In the genomic region with DNA sequence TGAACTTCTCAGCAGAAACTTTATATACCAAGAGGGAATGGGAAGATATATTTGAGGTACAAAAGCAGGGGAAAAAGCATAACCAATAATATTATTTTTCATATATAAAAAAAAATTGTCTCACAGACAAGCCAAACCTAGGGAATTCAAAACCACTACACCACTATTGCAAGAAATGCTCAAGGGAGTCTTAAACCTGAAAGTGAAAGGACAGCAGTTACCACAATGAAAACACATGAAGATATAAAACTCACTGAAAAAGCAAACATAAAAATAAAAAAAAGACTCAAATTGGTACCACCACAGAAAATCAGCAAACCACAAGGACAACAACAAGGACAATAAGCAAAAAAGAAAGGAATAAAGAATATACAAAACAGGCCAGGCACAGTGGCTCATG, we compare ENCODE assay signal across 20 cellular contexts.
"Had no signal": no experiment of that assay in that cellular context is flagged by ENCODE, and none has a peak within 500 bp of the region (broad histone marks: within the 10 kb centered on the region; RNA-seq: fewer than 3 reads in every experiment).

No MANE protein-coding gene starts in this region.

- H3K4me3 ChIP-seq: left lung, right atrium auricular region, skin epidermis, tibial nerve, vagina had no signal

- H3K27ac ChIP-seq: left lung, neutrophil, right atrium auricular region, skin epidermis, tibial nerve, vagina had no signal

- H3K4me3 Mint-ChIP-seq: activated T-cell treated with anti-CD3 and anti-CD28 coated beads, Interleukin-2, amount 50 U/mL, for 4 hours; dendritic cell treated with granulocyte-macrophage colony-stimulating factor and Interleukin-4, amounts not matched to agents 40 ng/mL and 50 ng/mL, for 4 days had no signal

- FAIRE-seq: astrocyte, bronchial epithelial cell, keratinocyte had no signal

- H3K36me3 ChIP-seq: neutrophil, right atrium auricular region, vagina had no signal

- H3K4me1 ChIP-seq: left lung, right atrium auricular region, tibial nerve, vagina had no signal

- DNase-seq: activated gamma-delta T cell treated with Interleukin-2 at 50 U/mL for 16 hours; activated T-cell treated with anti-CD3 and anti-CD28 coated beads, Interleukin-2, amount 50 U/mL, for 4 hours; effector memory CD4-positive, alpha-beta T cell; foreskin fibroblast; hippocampal formation; left lung; naive thymus-derived CD4-positive, alpha-beta T cell; stimulated activated CD4-positive, alpha-beta T cell treated with anti-CD3 and anti-CD28 coated beads, Interleukin-4, amount 100 ng/mL, for 24 hours; stimulated activated naive CD4-positive, alpha-beta T cell treated with Interleukin-2 at 50 U/mL for 16 hours; substantia nigra had no signal

- H3K9me3 ChIP-seq: neutrophil, vagina had no signal

- ATAC-seq: activated T-cell treated with anti-CD3 and anti-CD28 coated beads, Interleukin-2, amount 50 U/mL, for 4 hours; left lung; naive thymus-derived CD4-positive, alpha-beta T cell had no signal

- H3K27me3 ChIP-seq: left lung, neutrophil, right atrium auricular region, tibial nerve, vagina had no signal

- H3K27ac Mint-ChIP-seq: dendritic cell treated with granulocyte-macrophage colony-stimulating factor and Interleukin-4, amounts not matched to agents 40 ng/mL and 50 ng/mL, for 4 days; progenitor cell of endocrine pancreas had no signal

- H3K27me3 Mint-ChIP-seq: dendritic cell treated with granulocyte-macrophage colony-stimulating factor and Interleukin-4, amounts not matched to agents 40 ng/mL and 50 ng/mL, for 4 days; naive thymus-derived CD4-positive, alpha-beta T cell; progenitor cell of endocrine pancreas had no signal
